13 cellular contexts compared by ENCODE assay signal in the genomic region with DNA sequence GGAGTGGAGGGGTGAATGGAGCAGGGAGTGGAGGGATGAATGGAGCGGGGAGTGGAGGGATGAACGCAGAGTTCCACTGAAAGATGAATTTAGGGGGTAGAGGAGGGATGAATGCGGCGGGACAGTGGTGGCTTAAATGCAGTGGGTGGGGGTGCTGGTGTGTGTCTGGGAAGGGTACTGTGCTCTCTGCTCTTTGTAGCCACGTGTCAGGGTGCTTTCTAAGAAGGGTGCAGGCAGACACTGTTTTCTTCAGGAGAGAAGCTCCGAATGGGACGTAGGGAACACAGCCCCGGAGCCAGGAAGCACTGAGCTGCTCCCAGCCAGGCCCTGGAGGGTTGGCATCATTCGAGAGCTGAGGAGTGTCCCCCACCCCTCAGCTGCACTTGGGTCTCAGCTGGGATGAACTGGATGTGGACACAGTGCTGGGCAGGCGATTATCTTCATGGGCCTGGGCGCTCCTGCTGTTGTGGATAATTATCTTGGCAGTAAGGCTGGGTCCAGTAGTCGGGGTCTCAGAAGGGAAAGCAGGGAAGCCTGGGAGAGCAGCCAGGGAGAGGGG.
"Had no signal": no experiment of that assay in that cellular context is flagged by ENCODE, and none has a peak within 500 bp of the region (broad histone marks: within the 10 kb centered on the region; RNA-seq: fewer than 3 reads in every experiment).

No MANE protein-coding gene starts in this region.

- DNase-seq: activated CD8-positive, alpha-beta memory T cell treated with anti-CD3 and anti-CD28 coated beads, Interleukin-2, amount 50 U/mL, for 48 hours; activated CD8-positive, alpha-beta T cell treated with anti-CD3 and anti-CD28 coated beads for 36 hours; activated naive CD4-positive, alpha-beta T cell treated with Interleukin-2 at 50 U/mL for 16 hours; activated naive CD8-positive, alpha-beta T cell treated with anti-CD3 and anti-CD28 coated beads, Interleukin-2, amount 50 U/mL, for 24 hours; glutamatergic neuron; mammary epithelial cell; sigmoid colon; stimulated activated CD4-positive, alpha-beta T cell treated with anti-CD3 and anti-CD28 coated beads, Interleukin-2, amount 100 ng/mL, for 48 hours had no signal

- FAIRE-seq: bronchial epithelial cell had no signal

- H3K27ac ChIP-seq: ascending aorta, prostate gland, sigmoid colon, tibial artery had no signal

- ATAC-seq: activated CD8-positive, alpha-beta T cell treated with anti-CD3 and anti-CD28 coated beads for 36 hours; activated naive CD8-positive, alpha-beta T cell treated with anti-CD3 and anti-CD28 coated beads, Interleukin-2, amount 50 U/mL, for 24 hours; naive thymus-derived CD8-positive, alpha-beta T cell had no signal

- H3K4me3 ChIP-seq: ascending aorta, prostate gland, sigmoid colon, tibial artery had no signal

- H3K9me3 ChIP-seq: ascending aorta, prostate gland, sigmoid colon, tibial artery had no signal

- H3K36me3 ChIP-seq: ascending aorta, prostate gland, sigmoid colon, tibial artery had no signal

- H3K4me1 ChIP-seq: ascending aorta, prostate gland, sigmoid colon, tibial artery had no signal
